In genomic region chr5:892390-893136, GRCh38 we compare ENCODE assay signal across 8 cellular contexts. TPM values are rescaled to one million over a fixed set of nuclear protein-coding genes. Genes with fewer than 3 reads are reported as not detected.
DNase-seq lines count a peak whose midpoint lies in the region; ATAC-seq and TF ChIP-seq lines count a peak whose summit lies in the region.

BRD9 (minus strand) TSS chr5:892801; CDS start chr5:892657, 144 bp downstream.
TRIP13 (plus strand) TSS chr5:892884; CDS start chr5:892999, 115 bp downstream.

- ATAC-seq in GM21723 (IDR thresholded peaks at IDR 0.05; ENCODE audit: unreplicated experiment) (peak; percentile 97), gastroesophageal sphincter (peak; percentile 97)

- TF ChIP-seq POLR2A in gastroesophageal sphincter (IDR thresholded peaks at IDR 0.05) (peak; percentile 60 to 62), suprapubic skin (IDR thresholded peaks at IDR 0.05) (peak in 1 of 2 donors; percentile 53)

- TF ChIP-seq EP300 in gastroesophageal sphincter (IDR thresholded peaks at IDR 0.05) = no peak
- no peak for TF ChIP-seq EP300 in suprapubic skin (IDR thresholded peaks at IDR 0.05)

- H3K27ac ChIP-seq in gastroesophageal sphincter = peak within 1 kb of the TSS; percentile 60 to 94 (median 89)
- H3K27ac ChIP-seq in suprapubic skin = peak within 1 kb of the TSS; percentile 86

- peaks cover 0 to 39% of the 10 kb centered on the region in 2 donors for H3K36me3 ChIP-seq in gastroesophageal sphincter
- H3K36me3 ChIP-seq in suprapubic skin = peaks cover 31% of the 10 kb centered on the region

- in situ Hi-C loops in KBM-7 (cut with MboI; ENCODE audit: low pct_unique_long_range_greater_than_20kb, low sequenced_read_pairs) = no loop called here

- H3K9me3 ChIP-seq in gastroesophageal sphincter = no peaks in the 10 kb centered on the region
- H3K9me3 ChIP-seq in suprapubic skin = no peaks in the 10 kb centered on the region

- H3K4me3 ChIP-seq in gastroesophageal sphincter = peak within 1 kb of the TSS; percentile 74 to 91
- H3K4me3 ChIP-seq in suprapubic skin = peak within 1 kb of the TSS; percentile 89

- no CpG with 5 or more reads among the region's 91 CpGs for WGBS in gastroesophageal sphincter (ENCODE audit: low coverage in 1 of 2), 2 donors
- WGBS in suprapubic skin = 2% methylated on average over 21 of the region's 91 CpGs

- H3K27me3 ChIP-seq in gastroesophageal sphincter (no peaks in the 10 kb centered on the region), suprapubic skin (no peaks in the 10 kb centered on the region)

- peaks cover 0 to 34% (median 16%) of the 10 kb centered on the region in 3 donors for H3K4me1 ChIP-seq in gastroesophageal sphincter
- H3K4me1 ChIP-seq in suprapubic skin = peaks cover 19% of the 10 kb centered on the region

- DNase-seq in EL (peak; percentile 84), KBM-7 (peak; percentile 80), SHP77 treated with DMSO at 0.1 percent for 48 hours (lab: John Stamatoyannopoulos, UW) (peak; percentile 29), nucleus accumbens (lab: John Stamatoyannopoulos, UW) (peak in 53 of 56 donors; percentile 32 to 88 (median 74)), suprapubic skin (ENCODE audit: low spot score in 2 of 2) (peak in 1 of 2 donors; percentile 87)
- peak; percentile 49 to 80 (median 60) for DNase-seq in activated naive CD4-positive, alpha-beta T cell (lab: John Stamatoyannopoulos, UW)

- peak in 2 of 4 experiments; percentile 18 to 36 for TF ChIP-seq CTCF in gastroesophageal sphincter (IDR thresholded peaks at IDR 0.05)
- no peak for TF ChIP-seq CTCF in suprapubic skin (IDR thresholded peaks at IDR 0.05)

RNA-seq across cellular contexts. Expression of gene BRD9, which starts in this region (rescaled TPM):
- total RNA-seq in gastroesophageal sphincter = 10 to 100 TPM; 22.3 to 38.5 (median 28.4) TPM
- total RNA-seq in suprapubic skin = 10 to 100 TPM; 25.2 to 73.0 (median 38.8) TPM

RNA-seq across cellular contexts. Expression of gene TRIP13, which starts in this region (rescaled TPM):
- total RNA-seq in gastroesophageal sphincter (1 to 10 TPM in 2 of 4 donors, under 1 TPM in 2; 0.13 to 3.6 (median 0.73) TPM), suprapubic skin (1 to 10 TPM; 1.1 to 3.7 (median 1.6) TPM)
